ENCODE assay signal across 9 cellular contexts in the genomic region with DNA sequence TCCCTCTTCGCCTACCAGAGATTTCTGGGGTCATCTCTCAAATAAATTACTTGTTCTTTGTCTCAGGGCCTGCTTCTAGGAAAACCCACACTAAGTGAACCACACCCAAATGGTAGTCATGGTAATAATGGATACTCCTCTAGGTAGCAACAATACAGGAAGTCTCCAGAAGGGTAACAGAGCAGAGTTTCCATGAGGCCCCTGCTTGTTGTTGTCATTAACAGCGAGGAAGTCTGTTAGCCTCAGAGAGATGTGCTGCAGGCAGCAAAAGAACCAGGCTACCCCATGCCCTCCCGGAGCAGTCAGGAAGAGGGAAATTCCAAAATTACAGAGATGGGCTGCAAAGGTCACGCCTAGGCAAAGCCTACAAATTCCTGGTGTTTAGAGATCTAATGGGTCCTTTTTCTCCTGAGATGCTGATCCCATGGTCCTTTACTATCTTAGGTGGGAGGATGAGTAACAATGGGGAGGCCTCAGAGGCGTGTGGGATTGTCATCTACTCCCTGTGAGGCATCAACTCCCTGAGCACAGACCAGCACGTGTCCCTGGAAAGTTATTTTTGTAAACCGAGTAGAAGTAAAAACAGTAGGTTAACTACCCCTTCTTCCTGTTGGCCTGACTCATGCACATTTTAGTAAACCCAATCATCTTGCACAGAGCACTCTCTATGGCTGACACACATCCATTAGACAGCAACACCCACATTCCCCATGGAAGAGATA. TPM values are rescaled to one million over a fixed set of nuclear protein-coding genes. Genes with fewer than 3 reads are reported as not detected.
DNase-seq lines count a peak whose midpoint lies in the region; ATAC-seq, FAIRE-seq and TF ChIP-seq lines count a peak whose summit lies in the region.
"Had no signal": no experiment of that assay in that cellular context is flagged by ENCODE, and none has a peak within 500 bp of the region (broad histone marks: within the 10 kb centered on the region; RNA-seq: fewer than 3 reads in every experiment).

No MANE protein-coding gene starts in this region.

- no peak for ATAC-seq in GM19035 (IDR thresholded peaks at IDR 0.05; ENCODE audit: unreplicated experiment)
- ATAC-seq in GM19023 (IDR thresholded peaks at IDR 0.05; ENCODE audit: unreplicated experiment), result no peak

- H3K27ac ChIP-seq in GM23248 (peak overlapping the region; percentile 36), SJCRH30 (no peak overlapping the region)

- no peak for TF ChIP-seq POLR2A in GM12891 (IDR thresholded peaks at IDR 0.05; ENCODE audit: low read depth, low read length)

- no peak overlapping the region for H3K4me2 ChIP-seq in GM23248 (ENCODE audit: unreplicated experiment)

- H3K9me3 ChIP-seq in GM23248 (ENCODE audit: low read depth) (no peaks in the 10 kb centered on the region), SJCRH30 (replicated peaks) (no peaks in the 10 kb centered on the region)

- DNase-seq in GM23248 (peak; percentile 88), T-helper 1 cell (peak in 4 of 5 donors; percentile 35 to 58 (median 42)), brain pericyte (ENCODE audit: low read depth, low spot score) (peak; percentile 20), skeletal muscle cell (ENCODE audit: low read depth) (peak; percentile 52), SJCRH30 (no peak), GM12891 (ENCODE audit: insufficient read length, low spot score) (no peak)

- H4K20me1 ChIP-seq in GM23248 (ENCODE audit: insufficient read depth), result no peaks in the 10 kb centered on the region

- no peak overlapping the region for H3K9ac ChIP-seq in GM23248

- H3K9me2 ChIP-seq in GM23248 (ENCODE audit: insufficient read depth), result no peaks in the 10 kb centered on the region

- H3K79me2 ChIP-seq in GM23248 (ENCODE audit: insufficient read depth), result no peaks in the 10 kb centered on the region

- peaks cover 5% of the 10 kb centered on the region; the same call in 1 of the 2 replicates for H3F3A ChIP-seq in GM23248 (ENCODE audit: insufficient read depth)

- H3K27me3 ChIP-seq in GM23248 (replicated peaks; ENCODE audit: insufficient read depth) (no peaks in the 10 kb centered on the region), SJCRH30 (no peaks in the 10 kb centered on the region)

- no peak for FAIRE-seq in GM12891 (lab: Jason Lieb, UNC)

- peaks cover 10% of the 10 kb centered on the region for H3K4me1 ChIP-seq in GM23248 (ENCODE audit: insufficient read depth)
- no peaks in the 10 kb centered on the region for H3K4me1 ChIP-seq in SJCRH30

- no peaks in the 10 kb centered on the region for H3K36me3 ChIP-seq in GM23248 (ENCODE audit: low read depth)
- H3K36me3 ChIP-seq in SJCRH30, result no peaks in the 10 kb centered on the region

- 33 to 40% methylated on average over 7 of the region's 7 CpGs for WGBS in GM23248 (ENCODE audit: low coverage in 1 of 2, low lambda C conversion rate in 2 of 2, missing lambda C conversion rate in 2 of 2), 2 experiments

- in situ Hi-C loops in GM23248 (cut with MboI), result no loop called here

- no peak overlapping the region for H3K4me3 ChIP-seq in GM23248
- H3K4me3 ChIP-seq in skeletal muscle cell (ENCODE audit: low read depth, low read length), result no peak overlapping the region
- H3K4me3 ChIP-seq in SJCRH30, result no peak overlapping the region
- H3K4me3 ChIP-seq: skin epidermis had no signal

- peak overlapping the region; percentile 25; the same call in 1 of the 2 replicates for H2AFZ ChIP-seq in GM23248

TF ChIP-seq in GM12891, 5 proteins besides CTCF, POLR2A, EP300 and RAD21:
- TF ChIP-seq TAF1 (IDR thresholded peaks at IDR 0.05; ENCODE audit: low read depth, low read length), result no peak
- no peak for TF ChIP-seq POLR2AphosphoS5 (IDR thresholded peaks at IDR 0.05; ENCODE audit: low read depth, low read length)
- no peak for TF ChIP-seq PAX5 (IDR thresholded peaks at IDR 0.05; ENCODE audit: insufficient read depth, low read length, severe bottlenecking)
- TF ChIP-seq POU2F2 (IDR thresholded peaks at IDR 0.05; ENCODE audit: low read depth, low read length), result no peak
- TF ChIP-seq SPI1 (IDR thresholded peaks at IDR 0.05; ENCODE audit: low read depth, low read length), result no peak

RNA-seq across cellular contexts. Expression of gene ISM1, which starts 10.1 kb away (rescaled TPM):
- total RNA-seq in GM23248 (2014; rRNA removed; shearing (Covaris generic)), result not detected in 2 replicates
- polyA plus RNA-seq in GM23248 (2016; fragmentation: Nextera tagmentation; extraction: Ambion mirVana), result 0.06 TPM in 1 of 2 replicates, not detected in the other
- total RNA-seq in SJCRH30 (2014; rRNA removed; shearing (Covaris generic)), result 0.05 TPM in 1 of 2 replicates, not detected in the other
- not detected for polyA plus RNA-seq in GM12891 (2012; ENCODE audit: low read depth, missing spikeins)

Comparison
In these comparisons a context has a peak if more than half of its experiments do, and no peak if none do; other contexts are left out.
1. DNase-seq: peak in GM23248 (single experiment), T-helper 1 cell (4 of 5), brain pericyte (single experiment) and skeletal muscle cell (single experiment); none in SJCRH30 (0 of 2) and GM12891 (single experiment).